1 cellular context compared by ENCODE assay signal in genomic region chr11:61333638-61334433, GRCh38.
TF ChIP-seq lines count a peak whose summit lies in the region.

No MANE protein-coding gene starts in this region.

TF ChIP-seq in GM23338, 12 proteins besides CTCF, POLR2A, EP300 and RAD21 (continued from another document):
- TF ChIP-seq ZNF462 (CRISPR knock-in tag; IDR thresholded peaks at IDR 0.05) = no peak
- no peak for TF ChIP-seq ETS1 (IDR thresholded peaks at IDR 0.05)
- TF ChIP-seq JUNB (IDR thresholded peaks at IDR 0.05; ENCODE audit: unreplicated experiment) = no peak
- no peak for TF ChIP-seq ZNF331 (CRISPR knock-in tag; IDR thresholded peaks at IDR 0.05; ENCODE audit: low read depth)
- no peak for TF ChIP-seq POLR2AphosphoS5 (IDR thresholded peaks at IDR 0.05; ENCODE audit: low read depth)
TF ChIP-seq in GM23338: peak in this region for 0.
